Comparison of ENCODE assay signal across 9 cellular contexts in the genomic region with DNA sequence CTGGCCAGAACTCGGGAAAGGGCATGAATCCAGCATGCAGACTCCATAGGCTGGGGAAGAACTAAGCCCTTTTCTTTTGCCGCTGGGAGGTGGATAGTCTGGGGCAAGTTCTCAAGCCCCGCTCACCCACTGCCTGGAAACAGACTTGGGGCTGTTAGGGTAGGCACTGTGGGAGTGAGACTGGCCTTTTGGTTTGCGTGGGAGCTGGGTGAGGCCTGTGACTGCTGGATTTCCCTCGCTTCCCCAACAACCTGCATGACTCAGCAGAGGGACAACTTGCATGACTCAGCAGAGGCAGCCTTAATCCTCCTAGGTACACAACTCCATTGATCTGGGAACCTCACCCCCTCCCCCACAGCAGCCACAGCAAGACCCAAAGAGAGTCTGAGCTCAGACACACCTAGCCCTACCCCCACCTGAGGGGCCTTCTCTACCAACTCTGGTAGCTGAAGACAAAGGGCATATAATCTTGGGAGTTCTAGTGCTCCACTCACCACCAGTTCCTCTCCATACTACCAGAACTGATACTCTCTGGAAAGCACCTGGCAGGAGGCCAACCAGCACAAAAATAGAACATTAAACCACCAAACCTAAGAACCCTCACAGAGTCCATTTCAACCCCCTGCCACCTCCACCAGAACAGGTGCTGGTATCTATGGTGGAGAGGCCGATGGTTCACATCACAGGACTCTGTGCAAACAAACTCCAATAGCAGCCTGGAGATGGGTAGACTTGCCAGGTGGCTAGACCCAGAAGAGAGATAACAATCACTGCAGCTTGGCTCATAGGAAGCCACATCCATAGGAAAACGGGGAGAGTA.
DNase-seq lines count a peak whose midpoint lies in the region; ATAC-seq and TF ChIP-seq lines count a peak whose summit lies in the region.
"Had no signal": no experiment of that assay in that cellular context is flagged by ENCODE, and none has a peak within 500 bp of the region (broad histone marks: within the 10 kb centered on the region; RNA-seq: fewer than 3 reads in every experiment).

No MANE protein-coding gene starts in this region.

- TF ChIP-seq CTCF in epithelial cell of esophagus (IDR thresholded peaks at IDR 0.05; ENCODE audit: insufficient read depth, low read depth, low read length, missing control alignments): no peak
- no peak for TF ChIP-seq CTCF in prostate gland (IDR thresholded peaks at IDR 0.05)

- WGBS in prostate gland: 83% methylated on average over 7 of the region's 7 CpGs

- H3K4me1 ChIP-seq in prostate gland (replicated peaks): no peaks in the 10 kb centered on the region

- H3K4me3 ChIP-seq in epithelial cell of esophagus (ENCODE audit: low read length) (no peak overlapping the region), prostate gland (no peak overlapping the region)

- H3K36me3 ChIP-seq in prostate gland: no peaks in the 10 kb centered on the region

- TF ChIP-seq POLR2A in prostate gland (IDR thresholded peaks at IDR 0.05): no peak

- peak; percentile 73 for ATAC-seq in HG02884 (IDR thresholded peaks at IDR 0.05; ENCODE audit: unreplicated experiment)

- H3K27me3 ChIP-seq in prostate gland (replicated peaks; ENCODE audit: insufficient read depth): no peaks in the 10 kb centered on the region

- H3K27ac ChIP-seq in prostate gland: no peak overlapping the region
- H3K27ac ChIP-seq: 22Rv1 had no signal

- intact Hi-C loops in prostate gland (cut with DNase I): no loop called here

- DNase-seq in DMS 273 (lab: John Stamatoyannopoulos, UW; ENCODE audit: unreplicated experiment) (peak; percentile 75), DMS 273 treated with DMSO at 0.1 percent for 48 hours (lab: John Stamatoyannopoulos, UW) (no peak), NCI-H2171 (lab: John Stamatoyannopoulos, UW) (peak; percentile 12), epithelial cell of esophagus (ENCODE audit: low read depth) (peak; percentile 83), prostate gland (ENCODE audit: low spot score) (no peak), hepatic stellate cell (ENCODE audit: low spot score) (no peak)
- no peak for DNase-seq in stimulated activated naive CD4-positive, alpha-beta T cell (lab: John Stamatoyannopoulos, UW)

- H3K9me3 ChIP-seq in prostate gland: no peaks in the 10 kb centered on the region

Comparison
In these comparisons a context has a peak if more than half of its experiments do, and no peak if none do; other contexts are left out.
1. DNase-seq: peak in DMS 273 (single experiment), NCI-H2171 (single experiment) and epithelial cell of esophagus (single experiment); none in DMS 273 treated with DMSO at 0.1 percent for 48 hours (single experiment), prostate gland (single experiment), hepatic stellate cell (single experiment) and stimulated activated naive CD4-positive, alpha-beta T cell (0 of 6).